Comparison of ENCODE assay signal across 20 cellular contexts in genomic region chr10:84292502-84292901, GRCh38.
DNase-seq lines count a peak whose midpoint lies in the region; ATAC-seq lines count a peak whose summit lies in the region.
"Had no signal": no experiment of that assay in that cellular context is flagged by ENCODE, and none has a peak within 500 bp of the region (broad histone marks: within the 10 kb centered on the region; RNA-seq: fewer than 3 reads in every experiment).

No MANE protein-coding gene starts in this region.

- no peak for DNase-seq in NCI-H2227 treated with DMSO at 0.1 percent for 48 hours (lab: John Stamatoyannopoulos, UW)
- DNase-seq in activated effector memory CD4-positive, alpha-beta T cell treated with Interleukin-2 at 50 U/mL for 16 hours, result no peak
- DNase-seq in stimulated activated CD4-positive, alpha-beta T cell treated with anti-CD3 and anti-CD28 coated beads, Interleukin-12 subunit alpha, Interleukin-12 subunit beta, amount 100 ng/mL, for 4 hours, result no peak
- no peak for DNase-seq in stimulated activated CD8-positive, alpha-beta memory T cell treated with anti-CD3 and anti-CD28 coated beads, Interleukin-4, amount 100 ng/mL, for 48 hours
- DNase-seq: activated CD4-positive, alpha-beta memory T cell treated with anti-CD3 and anti-CD28 coated beads, Interleukin-2, amount 10 ng/mL, durations not matched to agents 7 days and 5 days; activated T-cell treated with anti-CD3 and anti-CD28 coated beads, Interleukin-2, amount 50 U/mL, for 4 hours; CD4-positive, alpha-beta T cell; DND-41; GOT3; NCI-H1694; ovary; stimulated activated CD4-positive, alpha-beta T cell treated with anti-CD3 and anti-CD28 coated beads, Interleukin-2, amount 100 ng/mL, for 48 hours; substantia nigra; T-cell had no signal

- peak; percentile 64 for ATAC-seq in GM18520 (IDR thresholded peaks at IDR 0.05; ENCODE audit: unreplicated experiment)
- ATAC-seq in GM21390 (IDR thresholded peaks at IDR 0.05; ENCODE audit: unreplicated experiment), result peak; percentile 70
- ATAC-seq in HG02870 (IDR thresholded peaks at IDR 0.05; ENCODE audit: unreplicated experiment), result peak; percentile 76
- peak; percentile 69 for ATAC-seq in HG03442 (IDR thresholded peaks at IDR 0.05; ENCODE audit: unreplicated experiment)
- ATAC-seq: activated T-cell treated with anti-CD3 and anti-CD28 coated beads, Interleukin-2, amount 50 U/mL, for 4 hours; HepG2; Right ventricle myocardium inferior; T-cell had no signal
